Comparison of ENCODE assay signal across 33 cellular contexts in genomic region chr7:110264288-110264687, GRCh38.
"Had no signal": no experiment of that assay in that cellular context is flagged by ENCODE, and none has a peak within 500 bp of the region (broad histone marks: within the 10 kb centered on the region; RNA-seq: fewer than 3 reads in every experiment).

No MANE protein-coding gene starts in this region.

- H3K4me1 ChIP-seq: SJCRH30 had no signal

- H3K4me2 ChIP-seq: PC-9 had no signal

- H3K4me3 ChIP-seq: MG63, PC-9, SJCRH30 had no signal

- H3K9me3 ChIP-seq: MG63, SJCRH30 had no signal

- H2AFZ ChIP-seq: PC-9 had no signal

- FAIRE-seq: RCC 7860 had no signal

- H3K27ac ChIP-seq: PC-9, RWPE1, SJCRH30 had no signal

- DNase-seq: Kasumi-1, KG1, MG63, NCI-H1048, NCI-H1092 treated with DMSO at 0.1 percent for 48 hours, NCI-H1105 treated with DMSO at 0.1 percent for 48 hours, NCI-H1417, NCI-H1436, NCI-H146, NCI-H1694, NCI-H187, NCI-H1930, NCI-H2029 treated with DMSO at 0.1 percent for 48 hours, NCI-H2081 treated with DMSO at 0.1 percent for 48 hours, NCI-H2107, NCI-H226, NCI-H446 treated with DMSO at 0.1 percent for 48 hours, NCI-H510A, NCI-H524, NCI-H526, NCI-H69, NCI-H748 treated with DMSO at 0.1 percent for 48 hours, NCI-H82, PC-9, SHP77, SIG-M5, SJCRH30, SW 1271, T-helper 1 cell had no signal

- H3K27me3 ChIP-seq: MG63, SJCRH30 had no signal

- ATAC-seq: Panc1, Right ventricle myocardium inferior had no signal

- H3K36me3 ChIP-seq: MG63, SJCRH30 had no signal
